Comparison of ENCODE assay signal across 15 cellular contexts in the genomic region with DNA sequence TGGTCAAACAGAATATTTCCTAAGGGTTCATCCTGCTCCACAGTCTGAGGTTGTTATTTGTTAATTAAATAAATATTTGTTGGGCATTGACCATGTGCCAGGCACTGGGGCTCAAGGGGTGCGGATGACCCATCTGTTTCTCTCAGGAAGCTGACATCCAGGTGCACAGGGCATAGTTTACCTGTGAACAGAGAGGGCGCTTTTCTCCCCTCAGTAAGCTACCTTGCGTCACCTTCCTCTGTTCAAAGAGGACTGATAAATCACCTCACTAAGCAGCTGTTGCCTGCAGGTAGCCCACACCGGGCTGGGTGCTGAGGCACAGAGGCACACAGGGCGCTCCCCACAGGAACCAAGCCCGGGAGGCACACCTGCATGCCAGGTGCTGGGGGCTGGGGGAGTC. TPM values are rescaled to one million over a fixed set of nuclear protein-coding genes. Genes with fewer than 3 reads are reported as not detected.
DNase-seq lines count a peak whose midpoint lies in the region; ATAC-seq, FAIRE-seq and TF ChIP-seq lines count a peak whose summit lies in the region.
"Had no signal": no experiment of that assay in that cellular context is flagged by ENCODE, and none has a peak within 500 bp of the region (broad histone marks: within the 10 kb centered on the region; RNA-seq: fewer than 3 reads in every experiment).

No MANE protein-coding gene starts in this region.

- POLR2A ChIA-PET in OCI-LY7 (lab: Charles Lee): no interaction called here

- TF ChIP-seq CTCF in GM23338 (conservative IDR thresholded peaks at IDR 0.05; ENCODE audit: low read depth in 2 of 2): peak; percentile 29 to 57; a peak in 2 of 4 replicates
- TF ChIP-seq CTCF in RWPE2 (IDR thresholded peaks at IDR 0.05; ENCODE audit: poor library complexity, severe bottlenecking): peak; percentile 25
- no peak for TF ChIP-seq CTCF in hepatocyte (IDR thresholded peaks at IDR 0.05; ENCODE audit: poor library complexity)
- TF ChIP-seq CTCF in smooth muscle cell (IDR thresholded peaks at IDR 0.05; ENCODE audit: borderline replicate concordance, insufficient read depth, poor library complexity, severe bottlenecking): no peak
- no peak for TF ChIP-seq CTCF in OCI-LY7 (conservative IDR thresholded peaks at IDR 0.05; ENCODE audit: low read length)

- no peaks in the 10 kb centered on the region for H3K79me2 ChIP-seq in GM23338 (replicated peaks; ENCODE audit: insufficient read depth)
- peaks cover 2% of the 10 kb centered on the region for H3K79me2 ChIP-seq in hepatocyte
- H3K79me2 ChIP-seq in smooth muscle cell (ENCODE audit: low read depth): peaks cover 53% of the 10 kb centered on the region
- no peaks in the 10 kb centered on the region for H3K79me2 ChIP-seq in OCI-LY7 (ENCODE audit: insufficient read depth, low read depth, low read length)
- H3K79me2 ChIP-seq: parathyroid adenoma had no signal

- H3K36me3 ChIP-seq in GM23338 (ENCODE audit: insufficient read depth) (no peaks in the 10 kb centered on the region), RWPE2 (ENCODE audit: low read depth) (no peaks in the 10 kb centered on the region), hepatocyte (replicated peaks; ENCODE audit: insufficient read depth, low read depth) (no peaks in the 10 kb centered on the region), smooth muscle cell (ENCODE audit: low read depth) (no peaks in the 10 kb centered on the region), OCI-LY7 (ENCODE audit: insufficient read depth, low read length) (no peaks in the 10 kb centered on the region)

- CTCF ChIA-PET in OCI-LY7 (lab: Charles Lee; ENCODE audit: unreplicated experiment): no interaction called here

- H3K4me3 ChIP-seq in GM23338: no peak overlapping the region
- no peak overlapping the region for H3K4me3 ChIP-seq in RWPE2 (ENCODE audit: severe bottlenecking)
- H3K4me3 ChIP-seq in hepatocyte: no peak overlapping the region
- H3K4me3 ChIP-seq in smooth muscle cell: no peak overlapping the region
- H3K4me3 ChIP-seq in OCI-LY7 (ENCODE audit: low read depth, low read length, poor library complexity, severe bottlenecking): no peak overlapping the region

- intact Hi-C loops in OCI-LY7 (cut with micrococcal nuclease; ENCODE audit: unreplicated experiment): no loop called here

- H3K9me2 ChIP-seq in GM23338 (ENCODE audit: insufficient read depth): no peaks in the 10 kb centered on the region
- no peaks in the 10 kb centered on the region for H3K9me2 ChIP-seq in hepatocyte (replicated peaks; ENCODE audit: insufficient read depth)
- no peaks in the 10 kb centered on the region for H3K9me2 ChIP-seq in OCI-LY7 (ENCODE audit: insufficient read depth, low read length)

- H3K4me1 ChIP-seq in GM23338 (ENCODE audit: insufficient read depth) (no peaks in the 10 kb centered on the region), RWPE2 (ENCODE audit: insufficient read depth, poor library complexity, severe bottlenecking) (peaks cover 28% of the 10 kb centered on the region), hepatocyte (ENCODE audit: insufficient read depth) (peaks cover 31% of the 10 kb centered on the region), smooth muscle cell (ENCODE audit: low read depth) (peaks cover 22% of the 10 kb centered on the region), OCI-LY7 (ENCODE audit: insufficient read depth, low read length, poor library complexity, severe bottlenecking) (no peaks in the 10 kb centered on the region)
- H3K4me1 ChIP-seq: parathyroid adenoma had no signal

- BruUV-seq in OCI-LY7 (replicated peaks; lab: Mats Ljungman, UMichigan): no TSS peak

- no peak overlapping the region for H3K4me2 ChIP-seq in GM23338
- no peak overlapping the region for H3K4me2 ChIP-seq in hepatocyte
- H3K4me2 ChIP-seq in smooth muscle cell: peak overlapping the region; percentile 78
- no peak overlapping the region for H3K4me2 ChIP-seq in OCI-LY7 (ENCODE audit: low read length)

- no peak overlapping the region for H3K27ac Mint-ChIP-seq in GM23338
- H3K27ac Mint-ChIP-seq: stimulated activated naive CD8-positive, alpha-beta T cell treated with anti-CD3 and anti-CD28 coated beads, Interleukin-15, Interleukin-2, amounts not matched to agents 100 ng/mL and 50 ng/mL, for 24 hours had no signal

- no peaks in the 10 kb centered on the region for H3F3A ChIP-seq in GM23338 (replicated peaks; ENCODE audit: low read depth)
- H3F3A ChIP-seq in smooth muscle cell (ENCODE audit: low read depth): peaks cover 29% of the 10 kb centered on the region

- peaks cover 1% of the 10 kb centered on the region for H3K27me3 Mint-ChIP-seq in GM23338 (ENCODE audit: insufficient read depth, low read depth, poor library complexity)
- H3K27me3 Mint-ChIP-seq: stimulated activated naive CD8-positive, alpha-beta T cell treated with anti-CD3 and anti-CD28 coated beads, Interleukin-15, Interleukin-2, amounts not matched to agents 100 ng/mL and 50 ng/mL, for 24 hours had no signal

- H3K27me3 ChIP-seq in GM23338 (ENCODE audit: insufficient read depth) (no peaks in the 10 kb centered on the region), RWPE2 (ENCODE audit: insufficient read depth, poor library complexity, severe bottlenecking) (no peaks in the 10 kb centered on the region), hepatocyte (no peaks in the 10 kb centered on the region), smooth muscle cell (ENCODE audit: low read depth) (no peaks in the 10 kb centered on the region)

- WGBS in hepatocyte (ENCODE audit: low lambda C conversion rate, missing lambda C conversion rate): 81% methylated on average over 6 of the region's 6 CpGs
- WGBS in smooth muscle cell (ENCODE audit: low lambda C conversion rate): 85% methylated on average over 6 of the region's 6 CpGs

- peak overlapping the region; percentile 81 for H3K9ac ChIP-seq in smooth muscle cell (ENCODE audit: low read depth)
- H3K9ac ChIP-seq: parathyroid adenoma had no signal

- DNase-seq in GM23338 (ENCODE audit: low spot score) (peak; percentile 62), RWPE2 (ENCODE audit: low spot score) (no peak), hepatocyte (ENCODE audit: low spot score) (no peak), smooth muscle cell (lab: John Stamatoyannopoulos, UW; ENCODE audit: unreplicated experiment) (no peak), GM19239 (ENCODE audit: insufficient read length, low spot score) (no peak), OCI-LY7 (ENCODE audit: low spot score) (no peak), Kasumi-1 (lab: John Stamatoyannopoulos, UW) (no peak)
- DNase-seq: activated effector memory CD4-positive, alpha-beta T cell treated with Interleukin-2 at 50 U/mL for 16 hours; KG1; NCI-H446 treated with DMSO at 0.1 percent for 48 hours; SW 1271 had no signal

- H2AFZ ChIP-seq in GM23338 (0 out of 2 replicates have a peak overlapping the region, but pooled peaks have one; percentile 81), hepatocyte (no peak overlapping the region), smooth muscle cell (ENCODE audit: low read depth) (no peak overlapping the region), OCI-LY7 (ENCODE audit: low read length) (no peak overlapping the region)
- H2AFZ ChIP-seq: parathyroid adenoma had no signal

- H3K9me3 ChIP-seq in RWPE2 (ENCODE audit: severe bottlenecking) (peaks cover 2% of the 10 kb centered on the region), hepatocyte (ENCODE audit: low read depth) (no peaks in the 10 kb centered on the region), smooth muscle cell (replicated peaks; ENCODE audit: low read depth) (no peaks in the 10 kb centered on the region), OCI-LY7 (ENCODE audit: low read length) (no peaks in the 10 kb centered on the region)

- H4K20me1 ChIP-seq in GM23338 (replicated peaks; ENCODE audit: insufficient read depth): no peaks in the 10 kb centered on the region
- H4K20me1 ChIP-seq in hepatocyte (ENCODE audit: insufficient read depth, poor library complexity, severe bottlenecking): no peaks in the 10 kb centered on the region
- H4K20me1 ChIP-seq in smooth muscle cell (ENCODE audit: low read depth): no peaks in the 10 kb centered on the region
- no peaks in the 10 kb centered on the region for H4K20me1 ChIP-seq in OCI-LY7 (ENCODE audit: insufficient read depth, low read length)

- no peaks in the 10 kb centered on the region; the same call in 2 of the 3 replicates for H3K36me3 Mint-ChIP-seq in GM23338 (ENCODE audit: low read depth)

- H3K27ac ChIP-seq in GM23338 (ENCODE audit: low read depth) (no peak overlapping the region), RWPE2 (ENCODE audit: poor library complexity, severe bottlenecking) (peak overlapping the region; percentile 73), hepatocyte (peak overlapping the region; percentile 92), smooth muscle cell (ENCODE audit: low read depth) (peak overlapping the region; percentile 98), OCI-LY7 (ENCODE audit: low read depth, low read length, poor library complexity, severe bottlenecking) (no peak overlapping the region)
- H3K27ac ChIP-seq: HL-60, parathyroid adenoma had no signal

- peaks cover 4% of the 10 kb centered on the region; the same call in 1 of the 3 replicates for H3K9me3 Mint-ChIP-seq in GM23338

- H3K4me3 Mint-ChIP-seq in GM23338: no peak overlapping the region
- H3K4me3 Mint-ChIP-seq: stimulated activated naive CD8-positive, alpha-beta T cell treated with anti-CD3 and anti-CD28 coated beads, Interleukin-15, Interleukin-2, amounts not matched to agents 100 ng/mL and 50 ng/mL, for 24 hours had no signal

- peak; percentile 80 for ATAC-seq in GM23338
- no peak for ATAC-seq in RWPE2 (ENCODE audit: low read depth)
- ATAC-seq in HG02885 (IDR thresholded peaks at IDR 0.05; ENCODE audit: poor library complexity, unreplicated experiment): no peak

- peaks cover 20% of the 10 kb centered on the region for H3K4me1 Mint-ChIP-seq in GM23338

- FAIRE-seq in GM19239 (lab: Jason Lieb, UNC): no peak

RNA-seq across cellular contexts. Expression of a gene that starts 41.6 kb away (rescaled TPM):
- 0.63 and 1.2 TPM in 2 replicates for total RNA-seq in GM23338 (2014; rRNA removed; shearing (Covaris generic))
- 0.11 and 0.16 TPM in 2 replicates for polyA plus RNA-seq in GM23338 (2016; fragmentation: Nextera tagmentation; extraction: Ambion mirVana)
- total RNA-seq in hepatocyte: 1.9 and 2.1 TPM in 2 replicates
- polyA plus RNA-seq in hepatocyte: 1.1 and 1.9 TPM in 2 replicates
- total RNA-seq in smooth muscle cell: 6.5 and 6.6 TPM in 2 replicates
- polyA plus RNA-seq in smooth muscle cell: 6.6 and 11.8 TPM in 2 replicates
- total RNA-seq in OCI-LY7 (2014; rRNA removed; shearing (Covaris generic)): not detected in 2 replicates
- not detected in 2 replicates for total RNA-seq in OCI-LY7 (2022)

Comparison
In these comparisons a context has a peak if more than half of its experiments do, and no peak if none do; other contexts are left out.
1. H3K27ac ChIP-seq: peak in RWPE2 (single experiment), hepatocyte (single experiment) and smooth muscle cell (single experiment); none in GM23338 (single experiment) and OCI-LY7 (single experiment).
2. CTCF ChIP-seq: peak in GM23338 (2 of 2) and RWPE2 (single experiment); none in hepatocyte (single experiment), smooth muscle cell (single experiment) and OCI-LY7 (single experiment).